8 cellular contexts compared by ENCODE assay signal in the genomic region with DNA sequence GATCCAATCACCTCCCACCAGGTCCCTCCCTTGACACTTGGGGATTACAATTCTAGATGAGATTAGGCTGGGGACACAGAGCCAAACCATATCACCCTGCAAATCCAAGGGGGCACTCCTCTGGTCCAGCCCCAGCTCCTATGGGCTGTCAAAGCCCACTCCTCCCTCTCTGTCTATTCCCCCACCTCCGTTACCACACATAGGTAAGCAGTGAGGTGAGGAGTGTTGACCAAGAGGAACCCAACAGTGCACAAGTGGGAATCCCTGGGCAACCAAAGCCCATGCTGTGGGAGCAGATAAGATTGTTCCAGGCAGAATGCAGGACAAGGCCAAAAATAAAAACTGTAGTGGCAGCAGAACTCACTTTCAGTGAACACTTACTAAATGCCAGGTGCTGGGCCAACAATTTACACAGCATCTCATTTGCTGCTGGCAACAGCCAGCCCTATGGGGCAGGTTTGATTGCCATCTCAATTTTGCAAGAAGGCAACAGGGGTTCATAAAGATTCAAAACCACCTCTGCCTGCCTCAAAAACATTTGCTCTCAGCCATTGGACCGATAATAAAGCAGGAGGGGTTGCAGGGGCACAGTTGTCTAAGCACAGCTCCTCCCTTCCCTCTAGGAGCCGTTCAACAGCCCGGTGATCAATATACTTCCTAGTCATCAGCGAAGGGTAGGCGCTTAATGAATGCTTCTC. TPM values are rescaled to one million over a fixed set of nuclear protein-coding genes. Genes with fewer than 3 reads are reported as not detected.
DNase-seq lines count a peak whose midpoint lies in the region; ATAC-seq and TF ChIP-seq lines count a peak whose summit lies in the region.

No MANE protein-coding gene starts in this region.

- peaks cover 23% of the 10 kb centered on the region for H3K36me3 Mint-ChIP-seq in nephron progenitor cell (ENCODE audit: low read depth)

- DNase-seq in NCI-H146 treated with DMSO at 0.1 percent for 48 hours (lab: John Stamatoyannopoulos, UW; ENCODE audit: unreplicated experiment) (peak; percentile 34), colonic mucosa (no peak), nephron progenitor cell (no peak), dermis blood vessel endothelial cell (no peak), globus pallidus (ENCODE audit: low spot score) (no peak), NCI-H2107 (lab: John Stamatoyannopoulos, UW) (no peak)

- H3K27ac Mint-ChIP-seq in nephron progenitor cell, result peak overlapping the region; percentile 97

- peaks cover 14% of the 10 kb centered on the region for H3K4me1 ChIP-seq in colonic mucosa

- H3K27me3 ChIP-seq in colonic mucosa, result no peaks in the 10 kb centered on the region

- H3K9me3 ChIP-seq in colonic mucosa, result no peaks in the 10 kb centered on the region

- intact Hi-C loops in colonic mucosa (cut with DNase I), result no loop called here

- ATAC-seq in GM18907 (IDR thresholded peaks at IDR 0.05; ENCODE audit: unreplicated experiment) (peak; percentile 2), HG02938 (IDR thresholded peaks at IDR 0.05; ENCODE audit: unreplicated experiment) (no peak)

- no peak overlapping the region for H3K27ac ChIP-seq in colonic mucosa

- H3K4me3 ChIP-seq in colonic mucosa, result peak overlapping the region; percentile 70

- H3K36me3 ChIP-seq in colonic mucosa, result no peaks in the 10 kb centered on the region

- no peaks in the 10 kb centered on the region for H3K9me3 Mint-ChIP-seq in nephron progenitor cell

- peak overlapping the region in 1 of 2 donors; percentile 61 for H3K9ac ChIP-seq in colonic mucosa (ENCODE audit: low read depth in 2 of 2, low read length in 2 of 2)

- peaks cover 5% of the 10 kb centered on the region for H3K27me3 Mint-ChIP-seq in nephron progenitor cell (ENCODE audit: low read depth, poor library complexity)

- peaks cover 58% of the 10 kb centered on the region for H3K4me1 Mint-ChIP-seq in nephron progenitor cell

- H3K4me3 Mint-ChIP-seq in nephron progenitor cell, result peak overlapping the region; percentile 96

- TF ChIP-seq CTCF in colonic mucosa (IDR thresholded peaks at IDR 0.05) (no peak), nephron progenitor cell (IDR thresholded peaks at IDR 0.05) (no peak)

RNA-seq across cellular contexts. Expression of gene SDF2L1, which starts 8.9 kb away (rescaled TPM):
- 100 to 1,000 TPM in 1 of 2 donors, 10 to 100 TPM in 1; 48.8 to 177 TPM for total RNA-seq in colonic mucosa
- total RNA-seq in dermis blood vessel endothelial cell, result 31.1 and 35.3 TPM in 2 replicates

RNA-seq across cellular contexts. Expression of gene PPIL2, which starts 14.8 kb away (rescaled TPM):
- total RNA-seq in colonic mucosa, result 10 to 100 TPM; 41.9 to 63.2 TPM
- total RNA-seq in dermis blood vessel endothelial cell, result 16.7 and 28.9 TPM in 2 replicates

RNA-seq across cellular contexts. Expression of gene CCDC116, which starts 18.4 kb away (rescaled TPM):
- total RNA-seq in colonic mucosa (under 1 TPM in 1 of 2 donors, not detected in 1; 0.59 TPM), dermis blood vessel endothelial cell (0.17 and 0.28 TPM in 2 replicates)

RNA-seq across cellular contexts. Expression of gene YDJC, which starts 21.1 kb away (rescaled TPM):
- total RNA-seq in colonic mucosa, result 10 to 100 TPM; 21.1 to 35.4 TPM
- total RNA-seq in dermis blood vessel endothelial cell, result 21.3 and 25.0 TPM in 2 replicates
